ENCODE assay signal across 1 cellular context in the genomic region with DNA sequence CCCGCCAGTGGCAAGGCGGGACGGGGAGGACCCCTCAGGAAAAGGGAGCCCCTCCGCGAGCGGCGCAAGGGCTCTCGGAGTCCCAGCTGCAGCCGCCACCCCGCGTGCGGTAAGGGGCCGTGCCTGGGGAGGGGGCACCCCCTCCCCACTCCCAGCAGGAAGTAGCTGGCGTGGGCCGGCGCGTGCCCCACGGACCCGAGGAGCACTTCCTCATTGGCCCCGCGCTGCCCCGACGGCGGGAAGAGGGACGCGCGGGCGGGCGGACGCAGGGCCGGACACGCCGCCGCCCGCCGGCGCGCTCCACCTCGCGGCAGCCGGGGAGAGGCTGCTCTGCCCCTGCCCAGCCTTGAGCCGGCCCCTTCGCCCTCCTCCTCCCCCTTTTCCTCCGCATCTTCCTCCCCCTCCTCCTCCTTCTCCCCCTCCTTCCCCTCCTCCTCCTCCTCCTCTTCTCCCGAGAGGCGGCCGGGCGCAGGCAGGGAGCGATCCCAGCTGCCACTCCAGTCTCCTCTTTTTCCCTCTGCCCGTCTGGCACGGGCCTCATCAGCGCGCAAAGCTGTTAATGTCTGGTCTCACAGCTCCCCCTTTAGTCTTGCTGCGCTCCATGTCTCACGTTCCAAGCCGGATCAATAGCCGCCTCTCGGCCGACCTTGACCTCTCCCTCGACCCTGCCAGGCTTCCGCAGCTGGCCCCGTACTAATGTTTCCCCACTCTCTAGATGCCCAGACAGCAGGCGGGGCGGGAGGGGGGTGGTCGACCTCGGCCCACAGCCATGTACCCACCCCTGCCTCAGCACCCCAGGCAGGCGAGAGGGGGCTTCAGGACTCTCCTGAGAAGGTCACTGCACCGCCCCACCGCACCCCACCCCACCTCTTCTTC.
TF ChIP-seq lines count a peak whose summit lies in the region.

No MANE protein-coding gene starts in this region.

TF ChIP-seq in HepG2, 621 proteins besides CTCF, POLR2A, EP300 and RAD21 (continued from another document and continues in another):
- no peak for TF ChIP-seq ATF2 (CRISPR knock-in tag; IDR thresholded peaks at IDR 0.05)
- no peak for TF ChIP-seq ZNF232 (CRISPR knock-in tag; IDR thresholded peaks at IDR 0.05; ENCODE audit: borderline replicate concordance)
- peak; percentile 83 for TF ChIP-seq BHLHE40 (IDR thresholded peaks at IDR 0.05; ENCODE audit: low read length)
- no peak for TF ChIP-seq ZNF883 (CRISPR knock-in tag; IDR thresholded peaks at IDR 0.05; ENCODE audit: not compliant biosample characterization)
- TF ChIP-seq ZNF136 (CRISPR knock-in tag; IDR thresholded peaks at IDR 0.05; ENCODE audit: low read depth), result no peak
- no peak for TF ChIP-seq ZFYVE20 (CRISPR knock-in tag; IDR thresholded peaks at IDR 0.05; ENCODE audit: borderline replicate concordance, low read depth)
- TF ChIP-seq MEIS2 (CRISPR knock-in tag; IDR thresholded peaks at IDR 0.05), result peak; percentile 9; the same call in 1 of the 2 replicates
- TF ChIP-seq NR2F6 (IDR thresholded peaks at IDR 0.05), result peak; percentile 95
- TF ChIP-seq NR2F6 (CRISPR knock-in tag; IDR thresholded peaks at IDR 0.05), result peak; percentile 97
- TF ChIP-seq SNAPC5 (CRISPR knock-in tag; IDR thresholded peaks at IDR 0.05; ENCODE audit: borderline replicate concordance), result no peak
- no peak for TF ChIP-seq TRAFD1 (CRISPR knock-in tag; IDR thresholded peaks at IDR 0.05; ENCODE audit: borderline replicate concordance)
- no peak for TF ChIP-seq SETDB1 (CRISPR knock-in tag; IDR thresholded peaks at IDR 0.05; ENCODE audit: borderline replicate concordance)
- no peak for TF ChIP-seq NFIB (CRISPR knock-in tag; IDR thresholded peaks at IDR 0.05; ENCODE audit: borderline replicate concordance)
- no peak for TF ChIP-seq RBAK (CRISPR knock-in tag; IDR thresholded peaks at IDR 0.05)
- TF ChIP-seq, protein P1, sequence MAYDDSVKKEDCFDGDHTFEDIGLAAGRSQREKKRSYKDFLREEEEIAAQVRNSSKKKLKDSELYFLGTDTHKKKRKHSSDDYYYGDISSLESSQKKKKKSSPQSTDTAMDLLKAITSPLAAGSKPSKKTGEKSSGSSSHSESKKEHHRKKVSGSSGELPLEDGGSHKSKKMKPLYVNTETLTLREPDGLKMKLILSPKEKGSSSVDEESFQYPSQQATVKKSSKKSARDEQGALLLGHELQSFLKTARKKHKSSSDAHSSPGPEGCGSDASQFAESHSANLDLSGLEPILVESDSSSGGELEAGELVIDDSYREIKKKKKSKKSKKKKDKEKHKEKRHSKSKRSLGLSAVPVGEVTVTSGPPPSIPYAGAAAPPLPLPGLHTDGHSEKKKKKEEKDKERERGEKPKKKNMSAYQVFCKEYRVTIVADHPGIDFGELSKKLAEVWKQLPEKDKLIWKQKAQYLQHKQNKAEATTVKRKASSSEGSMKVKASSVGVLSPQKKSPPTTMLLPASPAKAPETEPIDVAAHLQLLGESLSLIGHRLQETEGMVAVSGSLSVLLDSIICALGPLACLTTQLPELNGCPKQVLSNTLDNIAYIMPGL (CRISPR knock-in tag; IDR thresholded peaks at IDR 0.05; ENCODE audit: borderline replicate concordance in 1 of 2, low read depth in 1 of 2), result peak; percentile 8 to 48; a peak in 1 of 4 replicates
- TF ChIP-seq SUZ12 (IDR thresholded peaks at IDR 0.05; ENCODE audit: low read depth, low read length), result no peak
- no peak for TF ChIP-seq ZKSCAN1 (IDR thresholded peaks at IDR 0.05; ENCODE audit: low read length)
- no peak for TF ChIP-seq NONO (IDR thresholded peaks at IDR 0.05)
- TF ChIP-seq NONO (CRISPR knock-in tag; conservative IDR thresholded peaks at IDR 0.05), result peak; percentile 54; the same call in 1 of the 2 replicates
- TF ChIP-seq THAP7 (CRISPR knock-in tag; IDR thresholded peaks at IDR 0.05), result no peak
- TF ChIP-seq TMF1 (CRISPR knock-in tag; IDR thresholded peaks at IDR 0.05; ENCODE audit: low read depth), result 0 out of 2 replicates have a peak, but pooled peaks have one; percentile 40
- peak; percentile 50; the same call in 1 of the 2 replicates for TF ChIP-seq GFI1 (CRISPR knock-in tag; IDR thresholded peaks at IDR 0.05; ENCODE audit: borderline replicate concordance)
- TF ChIP-seq ZFP62 (CRISPR knock-in tag; IDR thresholded peaks at IDR 0.05), result no peak
- TF ChIP-seq KDM1A (CRISPR knock-in tag; IDR thresholded peaks at IDR 0.05), result no peak
- no peak for TF ChIP-seq NFYB (CRISPR knock-in tag; IDR thresholded peaks at IDR 0.05)
- TF ChIP-seq ZNF761 (CRISPR knock-in tag; conservative IDR thresholded peaks at IDR 0.05), result no peak
- TF ChIP-seq ZNF512B (CRISPR knock-in tag; IDR thresholded peaks at IDR 0.05; ENCODE audit: borderline replicate concordance), result peak; percentile 66; the same call in 1 of the 2 replicates
- TF ChIP-seq FOXO1 (CRISPR knock-in tag; IDR thresholded peaks at IDR 0.05), result peak; percentile 60
- peak; percentile 46; the same call in 1 of the 2 replicates for TF ChIP-seq ZFX (CRISPR knock-in tag; IDR thresholded peaks at IDR 0.05; ENCODE audit: low read depth)
- TF ChIP-seq ZNF251 (CRISPR knock-in tag; IDR thresholded peaks at IDR 0.05), result no peak
- no peak for TF ChIP-seq ZNF468 (CRISPR knock-in tag; IDR thresholded peaks at IDR 0.05)
- TF ChIP-seq, protein P2, sequence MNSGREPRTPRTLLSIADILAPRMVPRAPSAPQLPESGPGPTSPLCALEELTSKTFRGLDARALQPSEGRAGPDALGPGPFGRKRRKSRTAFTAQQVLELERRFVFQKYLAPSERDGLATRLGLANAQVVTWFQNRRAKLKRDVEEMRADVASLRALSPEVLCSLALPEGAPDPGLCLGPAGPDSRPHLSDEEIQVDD (CRISPR knock-in tag; IDR thresholded peaks at IDR 0.05; ENCODE audit: borderline replicate concordance), result 0 out of 2 replicates have a peak, but pooled peaks have one; percentile 29
- peak; percentile 47; the same call in 1 of the 2 replicates for TF ChIP-seq UBTF (CRISPR knock-in tag; IDR thresholded peaks at IDR 0.05)
- TF ChIP-seq ZNF660 (CRISPR knock-in tag; IDR thresholded peaks at IDR 0.05; ENCODE audit: borderline replicate concordance, low read depth), result no peak
- TF ChIP-seq GTF3A (CRISPR knock-in tag; conservative IDR thresholded peaks at IDR 0.05), result no peak
- no peak for TF ChIP-seq ZNF563 (CRISPR knock-in tag; IDR thresholded peaks at IDR 0.05)
- TF ChIP-seq, protein P3, sequence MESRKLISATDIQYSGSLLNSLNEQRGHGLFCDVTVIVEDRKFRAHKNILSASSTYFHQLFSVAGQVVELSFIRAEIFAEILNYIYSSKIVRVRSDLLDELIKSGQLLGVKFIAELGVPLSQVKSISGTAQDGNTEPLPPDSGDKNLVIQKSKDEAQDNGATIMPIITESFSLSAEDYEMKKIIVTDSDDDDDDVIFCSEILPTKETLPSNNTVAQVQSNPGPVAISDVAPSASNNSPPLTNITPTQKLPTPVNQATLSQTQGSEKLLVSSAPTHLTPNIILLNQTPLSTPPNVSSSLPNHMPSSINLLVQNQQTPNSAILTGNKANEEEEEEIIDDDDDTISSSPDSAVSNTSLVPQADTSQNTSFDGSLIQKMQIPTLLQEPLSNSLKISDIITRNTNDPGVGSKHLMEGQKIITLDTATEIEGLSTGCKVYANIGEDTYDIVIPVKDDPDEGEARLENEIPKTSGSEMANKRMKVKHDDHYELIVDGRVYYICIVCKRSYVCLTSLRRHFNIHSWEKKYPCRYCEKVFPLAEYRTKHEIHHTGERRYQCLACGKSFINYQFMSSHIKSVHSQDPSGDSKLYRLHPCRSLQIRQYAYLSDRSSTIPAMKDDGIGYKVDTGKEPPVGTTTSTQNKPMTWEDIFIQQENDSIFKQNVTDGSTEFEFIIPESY (CRISPR knock-in tag; IDR thresholded peaks at IDR 0.05), result peak; percentile 56; the same call in 1 of the 2 replicates
- no peak for TF ChIP-seq MAFF (IDR thresholded peaks at IDR 0.05; ENCODE audit: low read depth, low read length)
- TF ChIP-seq NCOA5 (CRISPR knock-in tag; IDR thresholded peaks at IDR 0.05), result no peak
- peak; percentile 91; the same call in 1 of the 2 replicates for TF ChIP-seq MTA1 (CRISPR knock-in tag; IDR thresholded peaks at IDR 0.05; ENCODE audit: borderline replicate concordance)
- no peak; the same call in 1 of the 2 replicates for TF ChIP-seq PHF21A (CRISPR knock-in tag; IDR thresholded peaks at IDR 0.05)
- 0 out of 2 replicates have a peak, but pooled peaks have one; percentile 20 for TF ChIP-seq CHD4 (IDR thresholded peaks at IDR 0.05; ENCODE audit: borderline replicate concordance, low read length)
- TF ChIP-seq ZNF530 (CRISPR knock-in tag; IDR thresholded peaks at IDR 0.05; ENCODE audit: low read depth), result no peak
- TF ChIP-seq NCOA2 (CRISPR knock-in tag; IDR thresholded peaks at IDR 0.05), result peak; percentile 49; the same call in 1 of the 2 replicates
- no peak for TF ChIP-seq HNF4G (IDR thresholded peaks at IDR 0.05; ENCODE audit: borderline replicate concordance, low read depth, low read length)
- no peak for TF ChIP-seq HNF4G (CRISPR knock-in tag; IDR thresholded peaks at IDR 0.05; ENCODE audit: borderline replicate concordance, low read depth)
- peak; percentile 86 for TF ChIP-seq NR2C2 (CRISPR knock-in tag; IDR thresholded peaks at IDR 0.05; ENCODE audit: borderline replicate concordance)
- TF ChIP-seq POGZ (CRISPR knock-in tag; IDR thresholded peaks at IDR 0.05), result no peak
- TF ChIP-seq NR2F2 (IDR thresholded peaks at IDR 0.05; ENCODE audit: borderline replicate concordance, low read depth), result peak; percentile 77
- no peak for TF ChIP-seq SAFB2 (CRISPR knock-in tag; IDR thresholded peaks at IDR 0.05; ENCODE audit: borderline replicate concordance, low read depth)
- TF ChIP-seq LCORL (IDR thresholded peaks at IDR 0.05), result no peak
- TF ChIP-seq LCORL (CRISPR knock-in tag; IDR thresholded peaks at IDR 0.05), result no peak
